Comparison of ENCODE assay signal across 19 cellular contexts in the genomic region with DNA sequence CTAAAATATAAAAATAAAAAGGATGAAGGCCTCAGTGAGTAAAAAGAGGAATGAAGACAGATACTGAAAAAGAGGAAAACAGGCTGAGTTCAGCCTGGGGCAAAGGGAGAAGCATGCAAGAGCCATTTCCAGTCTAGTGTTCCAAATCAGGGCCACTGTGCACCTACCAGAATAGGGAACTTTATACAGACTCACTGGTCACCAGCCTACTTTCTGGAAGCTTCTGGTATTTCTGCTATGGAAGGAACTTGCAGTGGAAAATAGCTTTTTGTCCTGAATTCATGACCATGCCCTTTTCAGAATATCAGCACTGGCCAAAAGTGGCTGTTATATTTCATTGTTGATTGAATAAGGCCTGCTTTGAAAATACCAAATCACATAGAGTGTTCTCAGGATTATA.
"Had no signal": no experiment of that assay in that cellular context is flagged by ENCODE, and none has a peak within 500 bp of the region (broad histone marks: within the 10 kb centered on the region; RNA-seq: fewer than 3 reads in every experiment).

No MANE protein-coding gene starts in this region.

- H3K9me3 Mint-ChIP-seq: activated T-cell treated with anti-CD3 and anti-CD28 coated beads, Interleukin-2, amount 50 U/mL, for 24 hours; activated T-helper 17 cell treated with anti-CD3 and anti-CD28 coated beads, Interleukin-2, amount 50 U/mL, for 72 hours; naive thymus-derived CD4-positive, alpha-beta T cell had no signal

- H3K27ac Mint-ChIP-seq: activated T-cell treated with anti-CD3 and anti-CD28 coated beads, Interleukin-2, amount 50 U/mL, for 24 hours; activated T-helper 17 cell treated with anti-CD3 and anti-CD28 coated beads, Interleukin-2, amount 50 U/mL, for 72 hours; naive thymus-derived CD4-positive, alpha-beta T cell had no signal

- H3K27me3 ChIP-seq: body of pancreas, colonic mucosa, ovary had no signal

- H3K27ac ChIP-seq: body of pancreas, colonic mucosa, left ventricle myocardium inferior, ovary, psoas muscle, SK-N-MC had no signal

- H3K36me3 ChIP-seq: ovary had no signal

- H3K27me3 Mint-ChIP-seq: activated T-cell treated with anti-CD3 and anti-CD28 coated beads, Interleukin-2, amount 50 U/mL, for 24 hours; activated T-helper 17 cell treated with anti-CD3 and anti-CD28 coated beads, Interleukin-2, amount 50 U/mL, for 72 hours; naive thymus-derived CD4-positive, alpha-beta T cell had no signal

- H3K4me1 Mint-ChIP-seq: activated T-helper 17 cell treated with anti-CD3 and anti-CD28 coated beads, Interleukin-2, amount 50 U/mL, for 72 hours; naive thymus-derived CD4-positive, alpha-beta T cell had no signal

- H3K9me3 ChIP-seq: body of pancreas, colonic mucosa, left ventricle myocardium inferior, ovary, psoas muscle had no signal

- H3K4me3 ChIP-seq: body of pancreas, colonic mucosa, left ventricle myocardium inferior, lung, ovary, psoas muscle, SK-N-MC, smooth muscle cell had no signal

- DNase-seq: activated CD4-positive, alpha-beta T cell treated with anti-CD3 and anti-CD28 coated beads for 48 hours; activated CD4-positive, alpha-beta T cell treated with anti-CD3 and anti-CD28 coated beads, Interleukin-2, amount 50 U/mL, for 48 hours; activated CD8-positive, alpha-beta memory T cell treated with anti-CD3 and anti-CD28 coated beads, Interleukin-2, amount 50 U/mL, for 4 hours; activated gamma-delta T cell treated with Interleukin-2 at 50 U/mL for 16 hours; activated naive CD4-positive, alpha-beta T cell treated with anti-CD3 and anti-CD28 coated beads, Interleukin-2, amount 50 U/mL, for 16 hours; activated T-cell treated with anti-CD3 and anti-CD28 coated beads, Interleukin-2, amount 50 U/mL, for 24 hours; aorta; body of pancreas; colonic mucosa; left ventricle myocardium inferior; naive thymus-derived CD4-positive, alpha-beta T cell; ovary; psoas muscle; stimulated activated CD4-positive, alpha-beta T cell treated with anti-CD3 and anti-CD28 coated beads, Interleukin-1b, Interleukin-23, amount 100 ng/mL, for 48 hours; stimulated activated naive CD4-positive, alpha-beta T cell had no signal

- H3K4me1 ChIP-seq: body of pancreas, colonic mucosa, left ventricle myocardium inferior had no signal

- ATAC-seq: activated T-helper 17 cell treated with anti-CD3 and anti-CD28 coated beads, Interleukin-2, amount 50 U/mL, for 72 hours; body of pancreas; naive thymus-derived CD4-positive, alpha-beta T cell; psoas muscle had no signal

- H3K4me3 Mint-ChIP-seq: activated T-cell treated with anti-CD3 and anti-CD28 coated beads, Interleukin-2, amount 50 U/mL, for 24 hours; activated T-helper 17 cell treated with anti-CD3 and anti-CD28 coated beads, Interleukin-2, amount 50 U/mL, for 72 hours; naive thymus-derived CD4-positive, alpha-beta T cell had no signal
